ENCODE assay signal across 9 cellular contexts in genomic region chr6:215335-216034, GRCh38.
A peak's percentile ranks its signal among the peaks of the same experiment; 100 is the strongest.
DNase-seq lines count a peak whose midpoint lies in the region; ATAC-seq lines count a peak whose summit lies in the region.
"Had no signal": no experiment of that assay in that cellular context is flagged by ENCODE, and none has a peak within 500 bp of the region (broad histone marks: within the 10 kb centered on the region; RNA-seq: fewer than 3 reads in every experiment).

No MANE protein-coding gene starts in this region.

- ATAC-seq in HG03520 (IDR thresholded peaks at IDR 0.05; ENCODE audit: unreplicated experiment) (no peak), GM18858 (IDR thresholded peaks at IDR 0.05; ENCODE audit: unreplicated experiment) (no peak)

- DNase-seq in DMS 273 (lab: John Stamatoyannopoulos, UW; ENCODE audit: unreplicated experiment) (peak; percentile 24), DMS 273 treated with DMSO at 0.1 percent for 48 hours (lab: John Stamatoyannopoulos, UW) (no peak), epithelial cell of prostate (ENCODE audit: low read depth, low spot score) (peak; percentile 80), amygdala (lab: John Stamatoyannopoulos, UW) (no peak)
- DNase-seq in activated CD4-positive, alpha-beta T cell treated with anti-CD3 and anti-CD28 coated beads for 48 hours, result peak; percentile 87
- DNase-seq in stimulated activated CD4-positive, alpha-beta T cell treated with anti-CD3 and anti-CD28 coated beads, TNF-alpha, amount 100 ng/mL, for 4 hours (ENCODE audit: low read depth in 3 of 3), result peak in 2 of 3 experiments; percentile 44 to 48

- peak overlapping the region; percentile 15 for H3K27ac ChIP-seq in epithelial cell of prostate
- H3K27ac ChIP-seq: 22Rv1 had no signal

Comparison
In these comparisons a context has a peak if more than half of its experiments do, and no peak if none do; other contexts are left out.
1. DNase-seq: peak in DMS 273 (single experiment), activated CD4-positive, alpha-beta T cell treated with anti-CD3 and anti-CD28 coated beads for 48 hours (single experiment), epithelial cell of prostate (single experiment) and stimulated activated CD4-positive, alpha-beta T cell treated with anti-CD3 and anti-CD28 coated beads, TNF-alpha, amount 100 ng/mL, for 4 hours (2 of 3); none in DMS 273 treated with DMSO at 0.1 percent for 48 hours (single experiment) and amygdala (0 of 56).